In the genomic region with DNA sequence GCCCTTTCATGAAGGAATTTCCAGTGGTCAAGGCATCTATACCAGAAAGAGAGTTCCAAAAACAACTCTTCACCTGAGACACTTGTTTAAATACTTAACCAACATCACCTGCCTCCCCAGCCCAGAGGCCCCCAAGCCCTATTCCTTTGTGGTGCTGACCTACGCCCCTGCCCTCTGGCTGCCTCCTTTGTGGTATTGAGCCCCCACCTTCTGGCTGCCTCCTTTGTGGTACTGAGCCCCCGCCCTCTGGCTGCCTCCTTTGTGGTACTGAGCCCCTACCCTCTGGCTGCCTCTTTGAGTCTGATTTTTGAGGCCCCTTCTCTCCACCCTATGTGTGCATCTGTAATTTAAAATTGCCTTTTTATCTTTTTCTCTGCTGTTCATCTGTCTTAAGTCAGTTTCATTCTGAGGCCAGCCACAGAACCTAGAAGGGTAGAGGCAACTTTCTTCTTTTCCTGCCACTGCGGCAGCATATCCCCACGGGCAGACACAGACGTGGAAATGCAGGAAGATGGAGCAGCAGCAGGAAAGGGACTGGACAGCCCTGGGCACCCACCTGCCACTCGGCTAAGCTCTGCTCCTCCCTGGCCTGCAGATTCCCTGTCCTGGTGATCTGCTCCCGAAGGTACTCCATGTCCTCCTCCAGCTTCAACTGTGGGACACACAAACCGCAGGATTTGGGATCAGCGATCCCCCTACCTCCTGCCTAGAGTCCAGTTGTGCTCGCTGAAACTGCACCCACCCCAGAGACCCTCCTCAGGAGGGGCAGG, we compare ENCODE assay signal across 27 cellular contexts. TPM values are rescaled to one million over a fixed set of nuclear protein-coding genes. Genes with fewer than 3 reads are reported as not detected.
DNase-seq lines count a peak whose midpoint lies in the region; ATAC-seq and TF ChIP-seq lines count a peak whose summit lies in the region.
"Had no signal": no experiment of that assay in that cellular context is flagged by ENCODE, and none has a peak within 500 bp of the region (broad histone marks: within the 10 kb centered on the region; RNA-seq: fewer than 3 reads in every experiment).

No MANE protein-coding gene starts in this region.

- H3K27ac ChIP-seq in CD4-positive, alpha-beta T cell (ENCODE audit: low read depth, low read length) = no peak overlapping the region
- H3K27ac ChIP-seq in OCI-LY7 (ENCODE audit: low read depth, low read length, poor library complexity, severe bottlenecking) = no peak overlapping the region
- H3K27ac ChIP-seq in naive thymus-derived CD4-positive, alpha-beta T cell (ENCODE audit: low read depth, low read length) = no peak overlapping the region
- H3K27ac ChIP-seq: BLaER1 treated with 17β-estradiol and CSF1 and Interleukin-3, amounts not matched to agents 10 nM and 100 nM; RWPE1 had no signal

- no peak for DNase-seq in CD4-positive, alpha-beta T cell
- DNase-seq in OCI-LY7 (ENCODE audit: low spot score) = no peak
- DNase-seq in islet precursor cell = peak; percentile 37
- peak; percentile 36 for DNase-seq in posterior vena cava (ENCODE audit: low spot score)
- no peak for DNase-seq in hepatic stellate cell (ENCODE audit: low spot score)
- no peak for DNase-seq in NCI-H2107 (lab: John Stamatoyannopoulos, UW)
- no peak for DNase-seq in naive thymus-derived CD4-positive, alpha-beta T cell
- DNase-seq in NCI-H774 (lab: John Stamatoyannopoulos, UW) = no peak
- DNase-seq: AML-193; CD4-positive, alpha-beta memory T cell; COR-L47; DMS 273 treated with DMSO at 0.1 percent for 48 hours; DMS79 treated with DMSO at 0.1 percent for 48 hours; Kasumi-1; NCI-H1092 treated with DMSO at 0.1 percent for 48 hours; NCI-H1436; NCI-H187; NCI-H446; NCI-H524 treated with DMSO at 0.1 percent for 48 hours; SHP77 treated with DMSO at 0.1 percent for 48 hours had no signal

- peaks cover 6% of the 10 kb centered on the region for H3K27me3 ChIP-seq in CD4-positive, alpha-beta T cell (ENCODE audit: control insufficient read depth, insufficient read depth, low read length)
- no peaks in the 10 kb centered on the region for H3K27me3 ChIP-seq in naive thymus-derived CD4-positive, alpha-beta T cell (ENCODE audit: control insufficient read depth in 2 of 2, insufficient read depth in 2 of 2, low read length in 2 of 2)

- POLR2A ChIA-PET in CD4-positive, alpha-beta T cell (lab: Charles Lee) = no interaction called here
- POLR2A ChIA-PET in OCI-LY7 (lab: Charles Lee) = no interaction called here
- POLR2A ChIA-PET in naive thymus-derived CD4-positive, alpha-beta T cell (lab: Charles Lee) = interaction anchor here (0.8 to 1.2 kb wide), 2 partner anchors 10 to 138 kb away, joined by 3 to 4 read pairs; no protein-coding TSS in a partner anchor

- H3K4me3 ChIP-seq in OCI-LY7 (ENCODE audit: low read depth, low read length, poor library complexity, severe bottlenecking) = no peak overlapping the region
- H3K4me3 ChIP-seq in naive thymus-derived CD4-positive, alpha-beta T cell (ENCODE audit: low read length) = no peak overlapping the region
- H3K4me3 ChIP-seq: BLaER1 treated with 17β-estradiol and CSF1 and Interleukin-3, amounts not matched to agents 10 nM and 100 nM had no signal

- no peak overlapping the region for H2AFZ ChIP-seq in OCI-LY7 (ENCODE audit: low read length)

- H3K4me1 Mint-ChIP-seq in CD4-positive, alpha-beta T cell (ENCODE audit: low read depth) = peaks cover 24% of the 10 kb centered on the region
- peaks cover 11 to 46% (median 28%) of the 10 kb centered on the region in 7 donors for H3K4me1 Mint-ChIP-seq in naive thymus-derived CD4-positive, alpha-beta T cell

- no peak for TF ChIP-seq CTCF in CD4-positive, alpha-beta T cell (IDR thresholded peaks at IDR 0.05)
- no peak for TF ChIP-seq CTCF in OCI-LY7 (conservative IDR thresholded peaks at IDR 0.05; ENCODE audit: low read length)

- H3K27me3 Mint-ChIP-seq in CD4-positive, alpha-beta T cell = peaks cover 11% of the 10 kb centered on the region
- H3K27me3 Mint-ChIP-seq in naive thymus-derived CD4-positive, alpha-beta T cell = peaks cover 0 to 30% (median 0%) of the 10 kb centered on the region in 5 donors

- CTCF ChIA-PET in CD4-positive, alpha-beta T cell (lab: Charles Lee) = interaction anchor here (0.7 kb wide), 1 partner anchor 298 kb away, joined by 3 read pairs; no protein-coding TSS in a partner anchor
- CTCF ChIA-PET in OCI-LY7 (lab: Charles Lee; ENCODE audit: unreplicated experiment) = no interaction called here
- CTCF ChIA-PET in naive thymus-derived CD4-positive, alpha-beta T cell (lab: Charles Lee) = no interaction called here

- TSS peak; percentile 31 for BruUV-seq in OCI-LY7 (replicated peaks; lab: Mats Ljungman, UMichigan)

- no peaks in the 10 kb centered on the region for H3K79me2 ChIP-seq in OCI-LY7 (ENCODE audit: insufficient read depth, low read depth, low read length)

- peak overlapping the region; percentile 7 for H3K27ac Mint-ChIP-seq in CD4-positive, alpha-beta T cell
- H3K27ac Mint-ChIP-seq in naive thymus-derived CD4-positive, alpha-beta T cell = peak overlapping the region in 4 of 9 donors; percentile 3 to 68 (median 52)

- H4K20me1 ChIP-seq in OCI-LY7 (ENCODE audit: insufficient read depth, low read length) = no peaks in the 10 kb centered on the region

- H3K9me3 ChIP-seq in CD4-positive, alpha-beta T cell (ENCODE audit: control insufficient read depth, low read length) = no peaks in the 10 kb centered on the region
- H3K9me3 ChIP-seq in OCI-LY7 (ENCODE audit: low read length) = no peaks in the 10 kb centered on the region
- H3K9me3 ChIP-seq in naive thymus-derived CD4-positive, alpha-beta T cell (ENCODE audit: control insufficient read depth in 2 of 3, low read length in 3 of 3) = no peaks in the 10 kb centered on the region

- intact Hi-C loops in CD4-positive, alpha-beta T cell (cut with DNase I, micrococcal nuclease) = loop anchor here in 1 of 2 experiments (5.0 kb wide), 1 partner anchor 196 kb away; no protein-coding TSS in a partner anchor
- intact Hi-C loops in OCI-LY7 (cut with micrococcal nuclease; ENCODE audit: unreplicated experiment) = no loop called here
- intact Hi-C loops in posterior vena cava (cut with DNase I) = no loop called here
- intact Hi-C loops in naive thymus-derived CD4-positive, alpha-beta T cell (cut with micrococcal nuclease) = no loop called here

- H3K36me3 Mint-ChIP-seq in CD4-positive, alpha-beta T cell (ENCODE audit: low read depth) = no peaks in the 10 kb centered on the region
- peaks cover 0 to 5% (median 0%) of the 10 kb centered on the region in 5 donors for H3K36me3 Mint-ChIP-seq in naive thymus-derived CD4-positive, alpha-beta T cell
- H3K36me3 Mint-ChIP-seq: CD4-positive, alpha-beta memory T cell had no signal

- no peaks in the 10 kb centered on the region for H3K36me3 ChIP-seq in OCI-LY7 (ENCODE audit: insufficient read depth, low read length)
- no peaks in the 10 kb centered on the region for H3K36me3 ChIP-seq in naive thymus-derived CD4-positive, alpha-beta T cell (ENCODE audit: control insufficient read depth in 2 of 3, insufficient read depth in 3 of 3, low read length in 3 of 3)

- H3K4me3 Mint-ChIP-seq in CD4-positive, alpha-beta T cell = no peak overlapping the region
- H3K4me3 Mint-ChIP-seq in naive thymus-derived CD4-positive, alpha-beta T cell = no peak overlapping the region
- H3K4me3 Mint-ChIP-seq: CD4-positive, alpha-beta memory T cell had no signal

- no peaks in the 10 kb centered on the region for H3K9me2 ChIP-seq in OCI-LY7 (ENCODE audit: insufficient read depth, low read length)

- H3K9me3 Mint-ChIP-seq in CD4-positive, alpha-beta T cell = no peaks in the 10 kb centered on the region
- H3K9me3 Mint-ChIP-seq in naive thymus-derived CD4-positive, alpha-beta T cell = peaks cover 0 to under 1% (median 0%) of the 10 kb centered on the region in 11 donors
- H3K9me3 Mint-ChIP-seq: CD4-positive, alpha-beta memory T cell had no signal

- H3K4me1 ChIP-seq in OCI-LY7 (ENCODE audit: insufficient read depth, low read length, poor library complexity, severe bottlenecking) = no peaks in the 10 kb centered on the region
- H3K4me1 ChIP-seq in naive thymus-derived CD4-positive, alpha-beta T cell (ENCODE audit: control insufficient read depth in 2 of 2, insufficient read depth in 2 of 2, low read length in 2 of 2) = peaks cover 5 to 15% of the 10 kb centered on the region in 2 donors

- H3K4me2 ChIP-seq in OCI-LY7 (ENCODE audit: low read length) = no peak overlapping the region
- H3K4me2 ChIP-seq: BLaER1 treated with 17β-estradiol and CSF1 and Interleukin-3, amounts not matched to agents 10 nM and 100 nM had no signal

- ATAC-seq in CD4-positive, alpha-beta T cell (ENCODE audit: poor library complexity) = no peak
- ATAC-seq in naive thymus-derived CD4-positive, alpha-beta T cell = no peak
- ATAC-seq: HCT116, Panc1 had no signal

RNA-seq across cellular contexts. Expression of gene TRIM17, which starts 3.2 kb away (rescaled TPM):
- total RNA-seq in CD4-positive, alpha-beta T cell = under 1 TPM; 0.73 to 0.96 TPM
- total RNA-seq in OCI-LY7 (2014; rRNA removed; shearing (Covaris generic)) = 0.13 TPM in 1 of 2 replicates, not detected in the other
- total RNA-seq in OCI-LY7 (2022) (not detected in 2 replicates), posterior vena cava (1 to 10 TPM in 1 of 2 donors, under 1 TPM in 1; 0.38 to 1.9 TPM)
- 1 to 10 TPM in 3 of 5 experiments, under 1 TPM in 2; 0.92 to 2.5 (median 1.8) TPM for total RNA-seq in naive thymus-derived CD4-positive, alpha-beta T cell
- under 1 TPM; 0.18 to 0.44 TPM for polyA plus RNA-seq in naive thymus-derived CD4-positive, alpha-beta T cell
- total RNA-seq: H4, HT-29, M059J had no signal

RNA-seq across cellular contexts. Expression of gene TRIM11, which starts 6.8 kb away (rescaled TPM):
- 10 to 100 TPM; 32.0 to 32.6 TPM for total RNA-seq in CD4-positive, alpha-beta T cell
- 26.7 and 30.0 TPM in 2 replicates for total RNA-seq in OCI-LY7 (2014; rRNA removed; shearing (Covaris generic))
- total RNA-seq in OCI-LY7 (2022) (57.4 and 60.8 TPM in 2 replicates), posterior vena cava (10 to 100 TPM; 12.7 to 13.3 TPM)
- total RNA-seq in naive thymus-derived CD4-positive, alpha-beta T cell = 10 to 100 TPM; 36.0 to 64.9 (median 48.2) TPM
- 10 to 100 TPM; 11.8 to 22.4 TPM for polyA plus RNA-seq in naive thymus-derived CD4-positive, alpha-beta T cell

Comparison
In these comparisons a context has a peak if more than half of its experiments do, and no peak if none do; other contexts are left out.
1. DNase-seq: peak in islet precursor cell (single experiment) and posterior vena cava (single experiment); none in CD4-positive, alpha-beta T cell (0 of 10), OCI-LY7 (single experiment), hepatic stellate cell (single experiment), NCI-H2107 (single experiment), naive thymus-derived CD4-positive, alpha-beta T cell (0 of 9) and NCI-H774 (single experiment).